9 cellular contexts compared by ENCODE assay signal in the genomic region with DNA sequence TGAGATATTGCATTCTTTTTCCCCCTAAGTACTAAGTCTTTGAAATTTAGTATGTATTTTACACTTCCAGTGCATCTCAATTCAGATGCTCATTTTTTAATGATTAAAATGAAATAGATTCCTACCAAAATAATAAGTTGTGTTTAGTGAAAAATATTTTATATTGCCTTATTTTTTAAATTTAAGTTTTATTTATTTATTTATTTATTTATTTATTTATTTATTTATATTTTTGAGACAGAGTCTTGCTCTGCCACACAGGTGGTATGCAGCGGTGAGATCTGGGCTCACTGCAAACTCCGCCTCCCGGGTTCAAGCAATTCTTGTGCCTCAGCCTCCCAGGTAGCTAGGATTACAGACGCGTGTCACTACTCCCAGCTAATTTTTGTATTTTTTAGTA.
"Had no signal": no experiment of that assay in that cellular context is flagged by ENCODE, and none has a peak within 500 bp of the region (broad histone marks: within the 10 kb centered on the region; RNA-seq: fewer than 3 reads in every experiment).

No MANE protein-coding gene starts in this region.

- H3K4me1 Mint-ChIP-seq: IgD-negative memory B cell had no signal

- DNase-seq: H9, HCEC 1CT, HFFc6 had no signal

- H3K27ac ChIP-seq: HL-60 had no signal

- H3K4me3 Mint-ChIP-seq: GM23338, H9, HFFc6, IgD-negative memory B cell had no signal

- H3K4me3 ChIP-seq: GM23338 had no signal

- H3K9me3 Mint-ChIP-seq: GM23338, HFFc6 had no signal

- H3K27ac Mint-ChIP-seq: GM23338, HFFc6, IgD-negative memory B cell had no signal

- FAIRE-seq: H1, H54, HepG2 had no signal

- H3K36me3 Mint-ChIP-seq: IgD-negative memory B cell had no signal
